Comparison of ENCODE assay signal across 16 cellular contexts in the genomic region with DNA sequence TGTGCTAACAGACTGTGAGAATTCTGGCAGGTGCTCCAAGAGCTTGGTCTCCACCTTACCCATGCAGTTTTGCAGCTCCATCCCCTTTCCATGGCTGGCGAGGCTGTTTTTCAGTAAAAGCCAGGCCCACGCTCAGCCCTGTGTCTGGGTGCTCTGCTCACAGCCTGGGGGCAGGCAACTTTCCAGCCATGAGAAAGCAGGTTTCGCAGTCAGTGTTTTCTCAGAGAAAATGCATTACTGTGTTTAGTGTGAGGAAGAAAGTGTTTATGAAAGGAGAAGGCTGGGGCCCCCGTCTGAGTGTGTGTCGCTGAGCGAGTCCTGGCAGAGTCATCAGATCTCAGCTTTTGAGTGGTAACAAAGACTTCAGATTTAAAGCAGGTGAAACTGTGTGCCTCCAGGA.
"Had no signal": no experiment of that assay in that cellular context is flagged by ENCODE, and none has a peak within 500 bp of the region (broad histone marks: within the 10 kb centered on the region; RNA-seq: fewer than 3 reads in every experiment).

No MANE protein-coding gene starts in this region.

- H3K36me3 ChIP-seq: breast epithelium, left lung, transverse colon, vagina had no signal

- H3K36me3 Mint-ChIP-seq: memory B cell; natural killer cell; stimulated activated naive B cell treated with anti-CD40 and anti-IgM and Interleukin-4, amounts not matched to agents 10 μg/mL and 1 μg/mL and 100 μg/mL, for 72 hours had no signal

- H3K9me3 ChIP-seq: breast epithelium, transverse colon, vagina had no signal

- H3K4me3 Mint-ChIP-seq: effector memory CD8-positive, alpha-beta T cell; memory B cell; natural killer cell; stimulated activated naive B cell treated with anti-CD40 and anti-IgM and Interleukin-4, amounts not matched to agents 10 μg/mL and 1 μg/mL and 100 μg/mL, for 72 hours had no signal

- DNase-seq: activated naive CD4-positive, alpha-beta T cell treated with Interleukin-2 at 50 U/mL for 16 hours; activated T-cell treated with anti-CD3 and anti-CD28 coated beads for 4 hours; dermis blood vessel endothelial cell; effector memory CD8-positive, alpha-beta T cell; left lung; natural killer cell; stimulated activated CD4-positive, alpha-beta T cell treated with anti-CD3 and anti-CD28 coated beads, Interleukin-2, amount 100 ng/mL, for 48 hours; stimulated activated naive B cell treated with anti-CD40 and anti-IgM and Interleukin-4, amounts not matched to agents 10 μg/mL and 1 μg/mL and 100 μg/mL, for 72 hours; T-helper 1 cell; T1000; transverse colon had no signal

- H3K4me1 Mint-ChIP-seq: memory B cell; stimulated activated naive B cell treated with anti-CD40 and anti-IgM and Interleukin-4, amounts not matched to agents 10 μg/mL and 1 μg/mL and 100 μg/mL, for 72 hours had no signal

- H3K27me3 Mint-ChIP-seq: effector memory CD8-positive, alpha-beta T cell; memory B cell; stimulated activated naive B cell treated with anti-CD40 and anti-IgM and Interleukin-4, amounts not matched to agents 10 μg/mL and 1 μg/mL and 100 μg/mL, for 72 hours had no signal

- H3K27ac ChIP-seq: left lung, transverse colon, vagina had no signal

- H3K4me1 ChIP-seq: breast epithelium, left lung, transverse colon, vagina had no signal

- FAIRE-seq: keratinocyte had no signal

- H3K4me3 ChIP-seq: breast epithelium, left lung, transverse colon, vagina had no signal

- H3K27ac Mint-ChIP-seq: effector memory CD8-positive, alpha-beta T cell; memory B cell; natural killer cell; stimulated activated naive B cell treated with anti-CD40 and anti-IgM and Interleukin-4, amounts not matched to agents 10 μg/mL and 1 μg/mL and 100 μg/mL, for 72 hours had no signal

- ATAC-seq: activated CD4-positive, CD25-positive, alpha-beta regulatory T cell treated with anti-CD3 and anti-CD28 coated beads, Interleukin-2, amount 50 U/mL, for 24 hours; effector memory CD8-positive, alpha-beta T cell; left lung; natural killer cell; stimulated activated naive B cell treated with anti-CD40 and anti-IgM and Interleukin-4, amounts not matched to agents 10 μg/mL and 1 μg/mL and 100 μg/mL, for 72 hours had no signal

- H3K27me3 ChIP-seq: breast epithelium, left lung, transverse colon, vagina had no signal
